ENCODE assay signal across 1 cellular context in the genomic region with DNA sequence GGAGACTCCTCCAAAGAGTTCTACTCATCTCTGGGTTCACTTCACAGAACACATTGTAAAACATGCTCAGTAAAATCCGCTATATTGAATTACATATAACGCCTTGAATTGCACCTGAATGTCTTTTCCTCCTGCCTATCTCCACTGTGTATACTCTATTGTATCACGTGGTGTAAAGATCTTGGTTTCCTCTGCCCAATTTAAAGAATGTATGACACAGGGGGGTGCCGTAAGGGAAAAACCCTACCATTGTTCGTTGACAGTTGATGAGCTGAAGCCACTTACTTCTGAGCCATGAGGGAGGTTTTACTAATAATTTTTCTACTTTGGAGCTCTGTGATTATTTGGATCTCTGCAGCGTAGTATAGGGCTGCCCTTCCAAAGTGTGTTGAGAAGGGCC.
TF ChIP-seq lines count a peak whose summit lies in the region.

No MANE protein-coding gene starts in this region.

TF ChIP-seq in GM12878, 131 proteins besides CTCF, POLR2A, EP300 and RAD21:
- TF ChIP-seq, protein P1, sequence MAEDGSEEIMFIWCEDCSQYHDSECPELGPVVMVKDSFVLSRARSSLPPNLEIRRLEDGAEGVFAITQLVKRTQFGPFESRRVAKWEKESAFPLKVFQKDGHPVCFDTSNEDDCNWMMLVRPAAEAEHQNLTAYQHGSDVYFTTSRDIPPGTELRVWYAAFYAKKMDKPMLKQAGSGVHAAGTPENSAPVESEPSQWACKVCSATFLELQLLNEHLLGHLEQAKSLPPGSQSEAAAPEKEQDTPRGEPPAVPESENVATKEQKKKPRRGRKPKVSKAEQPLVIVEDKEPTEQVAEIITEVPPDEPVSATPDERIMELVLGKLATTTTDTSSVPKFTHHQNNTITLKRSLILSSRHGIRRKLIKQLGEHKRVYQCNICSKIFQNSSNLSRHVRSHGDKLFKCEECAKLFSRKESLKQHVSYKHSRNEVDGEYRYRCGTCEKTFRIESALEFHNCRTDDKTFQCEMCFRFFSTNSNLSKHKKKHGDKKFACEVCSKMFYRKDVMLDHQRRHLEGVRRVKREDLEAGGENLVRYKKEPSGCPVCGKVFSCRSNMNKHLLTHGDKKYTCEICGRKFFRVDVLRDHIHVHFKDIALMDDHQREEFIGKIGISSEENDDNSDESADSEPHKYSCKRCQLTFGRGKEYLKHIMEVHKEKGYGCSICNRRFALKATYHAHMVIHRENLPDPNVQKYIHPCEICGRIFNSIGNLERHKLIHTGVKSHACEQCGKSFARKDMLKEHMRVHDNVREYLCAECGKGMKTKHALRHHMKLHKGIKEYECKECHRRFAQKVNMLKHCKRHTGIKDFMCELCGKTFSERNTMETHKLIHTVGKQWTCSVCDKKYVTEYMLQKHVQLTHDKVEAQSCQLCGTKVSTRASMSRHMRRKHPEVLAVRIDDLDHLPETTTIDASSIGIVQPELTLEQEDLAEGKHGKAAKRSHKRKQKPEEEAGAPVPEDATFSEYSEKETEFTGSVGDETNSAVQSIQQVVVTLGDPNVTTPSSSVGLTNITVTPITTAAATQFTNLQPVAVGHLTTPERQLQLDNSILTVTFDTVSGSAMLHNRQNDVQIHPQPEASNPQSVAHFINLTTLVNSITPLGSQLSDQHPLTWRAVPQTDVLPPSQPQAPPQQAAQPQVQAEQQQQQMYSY (CRISPR knock-in tag; IDR thresholded peaks at IDR 0.05): no peak
- TF ChIP-seq CBX5 (IDR thresholded peaks at IDR 0.05; ENCODE audit: low read depth): no peak
- no peak for TF ChIP-seq MXI1 (IDR thresholded peaks at IDR 0.05; ENCODE audit: low read depth, low read length)
- TF ChIP-seq, protein P2, sequence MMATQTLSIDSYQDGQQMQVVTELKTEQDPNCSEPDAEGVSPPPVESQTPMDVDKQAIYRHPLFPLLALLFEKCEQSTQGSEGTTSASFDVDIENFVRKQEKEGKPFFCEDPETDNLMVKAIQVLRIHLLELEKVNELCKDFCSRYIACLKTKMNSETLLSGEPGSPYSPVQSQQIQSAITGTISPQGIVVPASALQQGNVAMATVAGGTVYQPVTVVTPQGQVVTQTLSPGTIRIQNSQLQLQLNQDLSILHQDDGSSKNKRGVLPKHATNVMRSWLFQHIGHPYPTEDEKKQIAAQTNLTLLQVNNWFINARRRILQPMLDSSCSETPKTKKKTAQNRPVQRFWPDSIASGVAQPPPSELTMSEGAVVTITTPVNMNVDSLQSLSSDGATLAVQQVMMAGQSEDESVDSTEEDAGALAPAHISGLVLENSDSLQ (IDR thresholded peaks at IDR 0.05): peak; percentile 45; the same call in 1 of the 2 replicates
- TF ChIP-seq RAD51 (IDR thresholded peaks at IDR 0.05): peak; percentile 93
- no peak for TF ChIP-seq SMARCA5 (IDR thresholded peaks at IDR 0.05)
- no peak for TF ChIP-seq HDAC2 (IDR thresholded peaks at IDR 0.05)
- no peak for TF ChIP-seq RBBP5 (conservative IDR thresholded peaks at IDR 0.05)
